In genomic region chr17:82819015-82819414, GRCh38 we compare ENCODE assay signal across 22 cellular contexts.
DNase-seq lines count a peak whose midpoint lies in the region; ATAC-seq and TF ChIP-seq lines count a peak whose summit lies in the region.
"Had no signal": no experiment of that assay in that cellular context is flagged by ENCODE, and none has a peak within 500 bp of the region (broad histone marks: within the 10 kb centered on the region; RNA-seq: fewer than 3 reads in every experiment).

No MANE protein-coding gene starts in this region.

- ATAC-seq in stimulated activated naive B cell treated with anti-CD40 and anti-IgM and Interleukin-4, amounts not matched to agents 10 μg/mL and 1 μg/mL and 100 μg/mL, for 72 hours (replicated peaks), result peak; percentile 79 to 85
- no peak for ATAC-seq in HG02970 (IDR thresholded peaks at IDR 0.05; ENCODE audit: low FRiP score, unreplicated experiment)
- ATAC-seq: CD8-positive, alpha-beta T cell; HCT116; SK-N-SH treated with all-trans-retinoic acid at 6 μM for 48 hours had no signal

- H3K36me3 Mint-ChIP-seq in stimulated activated naive B cell treated with anti-CD40 and anti-IgM and Interleukin-4, amounts not matched to agents 10 μg/mL and 1 μg/mL and 100 μg/mL, for 72 hours, result peaks cover 55 to 64% of the 10 kb centered on the region in 2 donors

- no peak overlapping the region for H3K9ac ChIP-seq in BLaER1 treated with 17β-estradiol and CSF1 and Interleukin-3, amounts not matched to agents 10 nM and 100 nM
- H3K9ac ChIP-seq in OCI-LY1 (ENCODE audit: low read length), result no peak overlapping the region

- peaks cover 32 to 39% of the 10 kb centered on the region in 2 donors for H3K4me1 Mint-ChIP-seq in stimulated activated naive B cell treated with anti-CD40 and anti-IgM and Interleukin-4, amounts not matched to agents 10 μg/mL and 1 μg/mL and 100 μg/mL, for 72 hours

- H3F3A ChIP-seq in OCI-LY1 (ENCODE audit: insufficient read depth, low read length), result no peaks in the 10 kb centered on the region

- peaks cover 26 to 59% (median 54%) of the 10 kb centered on the region in 10 experiments for H3K4me1 ChIP-seq in BLaER1 treated with 17β-estradiol and CSF1 and Interleukin-3, amounts not matched to agents 10 nM and 100 nM
- peaks cover 24% of the 10 kb centered on the region for H3K4me1 ChIP-seq in OCI-LY1 (ENCODE audit: insufficient read depth, low read length, severe bottlenecking)
- H3K4me1 ChIP-seq: Caco-2, Peyer's patch, SJCRH30 had no signal

- H3K27me3 ChIP-seq in BLaER1 treated with 17β-estradiol and CSF1 and Interleukin-3, amounts not matched to agents 10 nM and 100 nM, result no peaks in the 10 kb centered on the region
- no peaks in the 10 kb centered on the region for H3K27me3 ChIP-seq in OCI-LY1 (ENCODE audit: insufficient read depth, low read length)
- H3K27me3 ChIP-seq: Peyer's patch, SJCRH30 had no signal

- H3K9me2 ChIP-seq in OCI-LY1 (ENCODE audit: low read depth, low read length), result no peaks in the 10 kb centered on the region

- H3K9me3 Mint-ChIP-seq in stimulated activated naive B cell treated with anti-CD40 and anti-IgM and Interleukin-4, amounts not matched to agents 10 μg/mL and 1 μg/mL and 100 μg/mL, for 72 hours, result peaks cover 5 to 10% of the 10 kb centered on the region in 2 donors

- no peak overlapping the region for H2AFZ ChIP-seq in OCI-LY1 (ENCODE audit: low read length)

- H3K4me3 Mint-ChIP-seq in stimulated activated naive B cell treated with anti-CD40 and anti-IgM and Interleukin-4, amounts not matched to agents 10 μg/mL and 1 μg/mL and 100 μg/mL, for 72 hours, result peak overlapping the region; percentile 30 to 54
- H3K4me3 Mint-ChIP-seq: CD8-positive, alpha-beta T cell had no signal

- no peaks in the 10 kb centered on the region for H3K79me2 ChIP-seq in OCI-LY1 (ENCODE audit: insufficient read depth, low read length)

- peak overlapping the region in 5 of 11 experiments; percentile 18 to 43 (median 23); a peak in 4 of 22 replicates for H3K27ac ChIP-seq in BLaER1 treated with 17β-estradiol and CSF1 and Interleukin-3, amounts not matched to agents 10 nM and 100 nM
- H3K27ac ChIP-seq in OCI-LY1 (ENCODE audit: low read depth, low read length, poor library complexity, severe bottlenecking) (peak overlapping the region; percentile 71), coronary artery (no peak overlapping the region)
- H3K27ac ChIP-seq: C4-2B, Peyer's patch, SJCRH30 had no signal

- no peaks in the 10 kb centered on the region for H3K27me3 Mint-ChIP-seq in stimulated activated naive B cell treated with anti-CD40 and anti-IgM and Interleukin-4, amounts not matched to agents 10 μg/mL and 1 μg/mL and 100 μg/mL, for 72 hours

- H3K4me2 ChIP-seq in BLaER1 treated with 17β-estradiol and CSF1 and Interleukin-3, amounts not matched to agents 10 nM and 100 nM, result peak overlapping the region; percentile 15 to 68 (median 63); a peak in 19 of 22 replicates
- no peak overlapping the region for H3K4me2 ChIP-seq in OCI-LY1 (ENCODE audit: low read length)

- peak overlapping the region; percentile 75 for H3K27ac Mint-ChIP-seq in stimulated activated naive B cell treated with anti-CD40 and anti-IgM and Interleukin-4, amounts not matched to agents 10 μg/mL and 1 μg/mL and 100 μg/mL, for 72 hours
- H3K27ac Mint-ChIP-seq: CD8-positive, alpha-beta T cell had no signal

- peaks cover 9 to 21% (median 14%) of the 10 kb centered on the region in 11 experiments; a peak in 21 of 22 replicates for H3K9me3 ChIP-seq in BLaER1 treated with 17β-estradiol and CSF1 and Interleukin-3, amounts not matched to agents 10 nM and 100 nM (replicated peaks in 1 of 11)
- peaks cover 7% of the 10 kb centered on the region for H3K9me3 ChIP-seq in OCI-LY1 (ENCODE audit: low read length)
- H3K9me3 ChIP-seq: Caco-2 had no signal

- peaks cover 41 to 85% (median 59%) of the 10 kb centered on the region in 11 experiments for H3K36me3 ChIP-seq in BLaER1 treated with 17β-estradiol and CSF1 and Interleukin-3, amounts not matched to agents 10 nM and 100 nM
- peaks cover 64% of the 10 kb centered on the region for H3K36me3 ChIP-seq in OCI-LY1 (ENCODE audit: insufficient read depth, low read length)

- DNase-seq in germinal center (ENCODE audit: low spot score), result peak; percentile 31
- no peak for DNase-seq in stimulated activated naive B cell treated with anti-CD40 and anti-IgM and Interleukin-4, amounts not matched to agents 10 μg/mL and 1 μg/mL and 100 μg/mL, for 72 hours
- DNase-seq in stimulated activated CD4-positive, alpha-beta T cell treated with anti-CD3 and anti-CD28 coated beads, Interleukin-1b, Interleukin-23, amount 100 ng/mL, for 48 hours, result no peak
- no peak for DNase-seq in coronary artery (ENCODE audit: low spot score)
- DNase-seq: Caco-2; CD8-positive, alpha-beta T cell; DMS 273 treated with DMSO at 0.1 percent for 48 hours; Karpas-422; NCI-H1092 treated with DMSO at 0.1 percent for 48 hours; NCI-H1436 treated with DMSO at 0.1 percent for 48 hours; NCI-H1930; NCI-H2107; NCI-H446; NCI-H526 treated with DMSO at 0.1 percent for 48 hours; Peyer's patch; SJCRH30 had no signal

- TF ChIP-seq CTCF in OCI-LY1 (IDR thresholded peaks at IDR 0.05; ENCODE audit: low read length) (no peak), coronary artery (IDR thresholded peaks at IDR 0.05) (no peak)

- peaks cover 0 to 23% (median 0%) of the 10 kb centered on the region in 11 experiments; a peak in 4 of 22 replicates for H4K20me1 ChIP-seq in BLaER1 treated with 17β-estradiol and CSF1 and Interleukin-3, amounts not matched to agents 10 nM and 100 nM
- H4K20me1 ChIP-seq in OCI-LY1 (ENCODE audit: insufficient read depth, low read length), result no peaks in the 10 kb centered on the region

- no peak overlapping the region for H3K4me3 ChIP-seq in BLaER1 treated with 17β-estradiol and CSF1 and Interleukin-3, amounts not matched to agents 10 nM and 100 nM
- H3K4me3 ChIP-seq in OCI-LY1 (ENCODE audit: low read depth, low read length, poor library complexity, severe bottlenecking) (no peak overlapping the region), coronary artery (no peak overlapping the region)
- H3K4me3 ChIP-seq: Peyer's patch, SJCRH30 had no signal
